Comparison of ENCODE assay signal across 1 cellular context in genomic region chr10:120586471-120586872, GRCh38.
TF ChIP-seq lines count a peak whose summit lies in the region.

No MANE protein-coding gene starts in this region.

TF ChIP-seq in WTC11, 78 proteins besides CTCF, POLR2A, EP300 and RAD21 (continued from another document):
- TF ChIP-seq ZNF425 (CRISPR knock-in tag; conservative IDR thresholded peaks at IDR 0.05): no peak
- TF ChIP-seq PRRX2 (CRISPR knock-in tag; IDR thresholded peaks at IDR 0.05): no peak
- no peak for TF ChIP-seq CREM (CRISPR knock-in tag; IDR thresholded peaks at IDR 0.05)
- no peak for TF ChIP-seq TEAD4 (CRISPR knock-in tag; IDR thresholded peaks at IDR 0.05)
- TF ChIP-seq NR1H2 (CRISPR knock-in tag; IDR thresholded peaks at IDR 0.05): no peak
- no peak for TF ChIP-seq ZNF263 (CRISPR knock-in tag; IDR thresholded peaks at IDR 0.05; ENCODE audit: low read depth)
- no peak for TF ChIP-seq ZSCAN18 (CRISPR knock-in tag; IDR thresholded peaks at IDR 0.05)
- no peak for TF ChIP-seq ZNF671 (CRISPR knock-in tag; IDR thresholded peaks at IDR 0.05)
- TF ChIP-seq SOX15 (CRISPR knock-in tag; IDR thresholded peaks at IDR 0.05): no peak
- no peak for TF ChIP-seq CDX4 (CRISPR knock-in tag; IDR thresholded peaks at IDR 0.05; ENCODE audit: borderline replicate concordance)
- no peak for TF ChIP-seq CBFB (CRISPR knock-in tag; IDR thresholded peaks at IDR 0.05; ENCODE audit: low read depth)
- TF ChIP-seq ZNF512 (CRISPR knock-in tag; IDR thresholded peaks at IDR 0.05; ENCODE audit: borderline replicate concordance): no peak
